ENCODE assay signal across 29 cellular contexts in the genomic region with DNA sequence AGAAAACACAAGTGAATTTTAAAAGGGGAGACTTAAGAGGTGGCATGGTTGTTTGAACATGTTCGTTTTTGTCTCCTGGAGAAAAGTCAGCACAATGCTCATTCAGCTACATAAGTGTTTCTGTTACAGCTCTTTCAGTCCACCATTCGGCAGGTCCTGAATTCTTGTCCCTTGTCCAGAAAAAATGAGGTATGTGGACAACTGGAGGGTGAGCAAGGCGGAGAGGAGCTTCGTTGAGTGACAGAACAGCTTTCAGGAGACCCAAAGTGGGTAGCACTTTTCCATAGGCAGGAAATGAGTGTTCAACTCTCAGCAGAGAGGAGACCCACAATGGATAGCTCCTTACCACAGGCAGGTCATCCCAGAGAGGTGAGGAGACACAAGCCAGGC.
"Had no signal": no experiment of that assay in that cellular context is flagged by ENCODE, and none has a peak within 500 bp of the region (broad histone marks: within the 10 kb centered on the region; RNA-seq: fewer than 3 reads in every experiment).

No MANE protein-coding gene starts in this region.

- H3K4me2 ChIP-seq: smooth muscle cell had no signal

- DNase-seq: activated CD4-positive, alpha-beta memory T cell treated with anti-CD3 and anti-CD28 coated beads, Interleukin-2, amount 10 ng/mL, durations not matched to agents 7 days and 5 days; activated CD4-positive, alpha-beta T cell treated with anti-CD3 and anti-CD28 coated beads, Interleukin-2, amount 10 ng/mL, durations not matched to agents 24 days and 14 days; activated CD4-positive, CD25-positive, alpha-beta regulatory T cell treated with anti-CD3 and anti-CD28 coated beads, Interleukin-2, amount 50 U/mL, for 72 hours; activated CD8-positive, alpha-beta memory T cell treated with anti-CD3 and anti-CD28 coated beads, Interleukin-2, amount 50 U/mL, for 48 hours; activated gamma-delta T cell treated with Interleukin-2 at 50 U/mL for 16 hours; activated naive CD8-positive, alpha-beta T cell treated with anti-CD3 and anti-CD28 coated beads, Interleukin-2, amount 50 U/mL, for 24 hours; activated T-cell treated with anti-CD3 and anti-CD28 coated beads, Interleukin-2, amount 50 U/mL, for 24 hours; amygdala; effector CD8-positive, alpha-beta T cell; esophagus squamous epithelium; foreskin melanocyte; left ventricle myocardium inferior; mucosa of descending colon; nephron progenitor cell; ovary; sigmoid colon; stimulated activated CD4-positive, alpha-beta T cell treated with anti-CD3 and anti-CD28 coated beads, Interleukin-1b, Interleukin-23, amount 100 ng/mL, for 48 hours; stimulated activated CD4-positive, alpha-beta T cell treated with anti-CD3 and anti-CD28 coated beads, Interleukin-4, amount 100 ng/mL, for 4 hours; stimulated activated CD8-positive, alpha-beta memory T cell treated with anti-CD3 and anti-CD28 coated beads, Interleukin-4, amount 100 ng/mL, for 48 hours; stomach; T-helper 17 cell; tibial artery had no signal

- H3K27ac ChIP-seq: epithelial cell of prostate, esophagus squamous epithelium, ovary, prostate gland, sigmoid colon, stomach, suprapubic skin, tibial artery had no signal

- H3K9me3 ChIP-seq: esophagus squamous epithelium, left ventricle myocardium inferior, mucosa of descending colon, ovary, prostate gland, sigmoid colon, stomach, suprapubic skin, tibial artery had no signal

- H3K4me3 ChIP-seq: esophagus squamous epithelium, left ventricle myocardium inferior, lung, mucosa of descending colon, ovary, prostate gland, sigmoid colon, smooth muscle cell, stomach, suprapubic skin, tibial artery had no signal

- H3K27me3 ChIP-seq: esophagus squamous epithelium, ovary, sigmoid colon, stomach, suprapubic skin, tibial artery had no signal

- H3K36me3 ChIP-seq: esophagus squamous epithelium, left ventricle myocardium inferior, ovary, prostate gland, sigmoid colon, stomach, suprapubic skin, tibial artery had no signal

- H3K4me1 ChIP-seq: prostate gland had no signal

- ATAC-seq: activated naive CD8-positive, alpha-beta T cell treated with anti-CD3 and anti-CD28 coated beads, Interleukin-2, amount 50 U/mL, for 24 hours; activated T-helper 17 cell treated with anti-CD3 and anti-CD28 coated beads, Interleukin-2, amount 50 U/mL, for 72 hours; mucosa of descending colon; stimulated activated memory B cell treated with anti-CD40 and anti-IgM and Interleukin-4, amounts not matched to agents 10 μg/mL and 1 μg/mL and 100 μg/mL, for 72 hours; T-helper 17 cell had no signal
